9 cellular contexts compared by ENCODE assay signal in the genomic region with DNA sequence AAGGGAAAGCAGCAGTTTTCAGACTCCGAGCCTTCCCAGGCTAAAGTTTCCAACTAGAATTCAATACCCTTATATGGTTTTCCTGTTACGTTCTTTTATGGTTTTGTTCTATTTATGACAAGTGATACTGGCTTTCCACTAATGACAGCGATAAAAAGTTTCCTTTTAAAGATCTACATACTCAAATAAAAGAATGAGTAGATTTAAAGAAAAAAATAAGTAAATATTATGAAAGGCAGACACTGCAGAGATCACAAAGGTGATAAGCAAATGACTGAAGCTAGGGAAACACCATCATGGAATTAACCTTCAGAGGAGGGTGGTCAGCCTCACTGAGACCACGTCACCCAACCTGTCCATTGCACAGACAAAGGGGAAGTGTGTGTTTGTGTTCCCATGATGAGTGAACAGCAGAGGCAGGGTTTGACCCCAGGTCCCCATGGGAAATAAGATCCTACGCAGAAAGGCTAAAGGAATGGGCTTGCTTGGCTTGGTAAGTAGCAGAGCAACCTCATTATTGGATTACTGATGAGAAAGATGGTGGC. TPM values are rescaled to one million over a fixed set of nuclear protein-coding genes. Genes with fewer than 3 reads are reported as not detected.
DNase-seq lines count a peak whose midpoint lies in the region; ATAC-seq, FAIRE-seq and TF ChIP-seq lines count a peak whose summit lies in the region.
"Had no signal": no experiment of that assay in that cellular context is flagged by ENCODE, and none has a peak within 500 bp of the region (broad histone marks: within the 10 kb centered on the region; RNA-seq: fewer than 3 reads in every experiment).

No MANE protein-coding gene starts in this region.

- peaks cover 4% of the 10 kb centered on the region for H3K27me3 Mint-ChIP-seq in CD4-positive, CD25-positive, alpha-beta regulatory T cell
- H3K27me3 Mint-ChIP-seq in stimulated activated memory B cell treated with anti-CD40 and anti-IgM and Interleukin-4, amounts not matched to agents 10 μg/mL and 1 μg/mL and 100 μg/mL, for 72 hours, result no peaks in the 10 kb centered on the region

- H3K4me3 ChIP-seq in CD4-positive, CD25-positive, alpha-beta regulatory T cell (ENCODE audit: low read depth, low read length), result peak overlapping the region; percentile 98
- H3K4me3 ChIP-seq in endothelial cell of umbilical vein (replicated peaks in 1 of 3; ENCODE audit: insufficient read depth in 1 of 3, low read depth in 1 of 3, low read length in 3 of 3), result peak overlapping the region in 2 of 3 experiments; percentile 41 to 75
- H3K4me3 ChIP-seq: cardiac muscle cell had no signal

- no peaks in the 10 kb centered on the region for H3K9me1 ChIP-seq in endothelial cell of umbilical vein (replicated peaks; ENCODE audit: control insufficient read depth, extremely low read depth, insufficient read depth, low read length)

- peak in 1 of 3 donors; percentile 43 for DNase-seq in CD4-positive, CD25-positive, alpha-beta regulatory T cell
- DNase-seq in MV-4-11 (lab: John Stamatoyannopoulos, UW) (peak; percentile 32), endothelial cell of umbilical vein (ENCODE audit: low read depth, low spot score) (peak; percentile 87), COLO668 (lab: John Stamatoyannopoulos, UW; ENCODE audit: unreplicated experiment) (no peak), GM19240 (ENCODE audit: insufficient read length, low spot score) (no peak)

- peaks cover 85% of the 10 kb centered on the region for H3K4me1 ChIP-seq in CD4-positive, CD25-positive, alpha-beta regulatory T cell (ENCODE audit: control insufficient read depth, insufficient read depth, low read length, poor library complexity, severe bottlenecking)
- peaks cover 44% of the 10 kb centered on the region for H3K4me1 ChIP-seq in endothelial cell of umbilical vein (ENCODE audit: control insufficient read depth, extremely low read depth, insufficient read depth, low read length)

- H3K4me2 ChIP-seq in endothelial cell of umbilical vein (ENCODE audit: insufficient read depth, low read length), result peak overlapping the region; percentile 89

- no peak for TF ChIP-seq CTCF in endothelial cell of umbilical vein (IDR thresholded peaks at IDR 0.05; ENCODE audit: extremely low read depth in 1 of 2, insufficient read depth in 1 of 2, low read depth in 1 of 2, low read length in 2 of 2)

- CTCF ChIA-PET in endothelial cell of umbilical vein (lab: Charles Lee), result interaction anchor here (0.6 to 2.3 kb wide), 8 partner anchors 11 to 106 kb away, joined by 3 to 10 read pairs (median 3); no protein-coding TSS in a partner anchor

- dilution Hi-C loops in endothelial cell of umbilical vein (cut with MboI; ENCODE audit: extremely low pct_ligation_motif_present, low sequenced_read_pairs), result no loop called here

- intact Hi-C loops in endothelial cell of umbilical vein (cut with micrococcal nuclease), result no loop called here

- no peaks in the 10 kb centered on the region for H3K79me2 ChIP-seq in endothelial cell of umbilical vein (ENCODE audit: control insufficient read depth, insufficient read depth, low read length)

- H3K9me3 ChIP-seq in CD4-positive, CD25-positive, alpha-beta regulatory T cell (ENCODE audit: control insufficient read depth in 2 of 2, low read length in 2 of 2), result no peaks in the 10 kb centered on the region
- H3K9me3 ChIP-seq in endothelial cell of umbilical vein (replicated peaks; ENCODE audit: control insufficient read depth, insufficient read depth, low read length), result no peaks in the 10 kb centered on the region

- H3K4me3 Mint-ChIP-seq in CD4-positive, CD25-positive, alpha-beta regulatory T cell, result peak overlapping the region; percentile 87 to 98 (median 96)
- H3K4me3 Mint-ChIP-seq in stimulated activated memory B cell treated with anti-CD40 and anti-IgM and Interleukin-4, amounts not matched to agents 10 μg/mL and 1 μg/mL and 100 μg/mL, for 72 hours, result peak overlapping the region; percentile 39

- peaks cover 34% of the 10 kb centered on the region for H3K36me3 Mint-ChIP-seq in CD4-positive, CD25-positive, alpha-beta regulatory T cell
- H3K36me3 Mint-ChIP-seq in stimulated activated memory B cell treated with anti-CD40 and anti-IgM and Interleukin-4, amounts not matched to agents 10 μg/mL and 1 μg/mL and 100 μg/mL, for 72 hours, result no peaks in the 10 kb centered on the region

- peak overlapping the region; percentile 39 for H2AFZ ChIP-seq in endothelial cell of umbilical vein (ENCODE audit: low read depth, low read length)

- H4K20me1 ChIP-seq in endothelial cell of umbilical vein (replicated peaks; ENCODE audit: control insufficient read depth, extremely low read depth, insufficient read depth, low read length), result no peaks in the 10 kb centered on the region

- peak overlapping the region; percentile 96 to 98 (median 97) for H3K27ac Mint-ChIP-seq in CD4-positive, CD25-positive, alpha-beta regulatory T cell
- peak overlapping the region; percentile 92 for H3K27ac Mint-ChIP-seq in stimulated activated memory B cell treated with anti-CD40 and anti-IgM and Interleukin-4, amounts not matched to agents 10 μg/mL and 1 μg/mL and 100 μg/mL, for 72 hours

- no peak for TF ChIP-seq POLR2A in endothelial cell of umbilical vein (IDR thresholded peaks at IDR 0.05; ENCODE audit: low read depth, low read length)

- H3K27ac ChIP-seq in CD4-positive, CD25-positive, alpha-beta regulatory T cell (ENCODE audit: insufficient read depth, low read length, poor library complexity, severe bottlenecking), result peak overlapping the region; percentile 96
- peak overlapping the region; percentile 65 for H3K27ac ChIP-seq in endothelial cell of umbilical vein (ENCODE audit: insufficient read depth, low read depth, low read length)
- H3K27ac ChIP-seq: cardiac muscle cell had no signal

- peaks cover 39% of the 10 kb centered on the region for H3K36me3 ChIP-seq in CD4-positive, CD25-positive, alpha-beta regulatory T cell (ENCODE audit: control insufficient read depth, insufficient read depth, low read length)
- no peaks in the 10 kb centered on the region for H3K36me3 ChIP-seq in endothelial cell of umbilical vein (ENCODE audit: control insufficient read depth in 2 of 2, extremely low read depth in 1 of 2, insufficient read depth in 2 of 2, low read length in 2 of 2)
- H3K36me3 ChIP-seq: cardiac muscle cell had no signal

- H3K9ac ChIP-seq in endothelial cell of umbilical vein (replicated peaks; ENCODE audit: extremely low read depth, insufficient read depth, low read length), result peak overlapping the region; percentile 80

- no peaks in the 10 kb centered on the region for H3K9me3 Mint-ChIP-seq in CD4-positive, CD25-positive, alpha-beta regulatory T cell
- H3K9me3 Mint-ChIP-seq in stimulated activated memory B cell treated with anti-CD40 and anti-IgM and Interleukin-4, amounts not matched to agents 10 μg/mL and 1 μg/mL and 100 μg/mL, for 72 hours, result no peaks in the 10 kb centered on the region

- H3K27me3 ChIP-seq in CD4-positive, CD25-positive, alpha-beta regulatory T cell (ENCODE audit: control insufficient read depth, insufficient read depth, low read length), result no peaks in the 10 kb centered on the region
- H3K27me3 ChIP-seq in endothelial cell of umbilical vein (ENCODE audit: control insufficient read depth in 2 of 2, insufficient read depth in 2 of 2, low read length in 2 of 2), result no peaks in the 10 kb centered on the region

- no peak for ATAC-seq in CD4-positive, CD25-positive, alpha-beta regulatory T cell (ENCODE audit: low read depth in 2 of 2)
- ATAC-seq in GM21367 (IDR thresholded peaks at IDR 0.05; ENCODE audit: unreplicated experiment) (peak; percentile 8), HG02938 (IDR thresholded peaks at IDR 0.05; ENCODE audit: unreplicated experiment) (no peak)
- peak; percentile 69 for ATAC-seq in stimulated activated memory B cell treated with anti-CD40 and anti-IgM and Interleukin-4, amounts not matched to agents 10 μg/mL and 1 μg/mL and 100 μg/mL, for 72 hours

- POLR2A ChIA-PET in endothelial cell of umbilical vein (lab: Charles Lee), result interaction anchor here (0.6 to 1.0 kb wide), 2 partner anchors 11 to 82 kb away, joined by 3 read pairs; partner anchors contain the start of gene PSAP

- FAIRE-seq in endothelial cell of umbilical vein (lab: Jason Lieb, UNC), result peak; percentile 33

- peaks cover 5 to 79% (median 58%) of the 10 kb centered on the region in 4 donors for H3K4me1 Mint-ChIP-seq in CD4-positive, CD25-positive, alpha-beta regulatory T cell
- peaks cover 92% of the 10 kb centered on the region for H3K4me1 Mint-ChIP-seq in stimulated activated memory B cell treated with anti-CD40 and anti-IgM and Interleukin-4, amounts not matched to agents 10 μg/mL and 1 μg/mL and 100 μg/mL, for 72 hours

- TSS peak; percentile 47 for BruUV-seq in endothelial cell of umbilical vein (replicated peaks; lab: Mats Ljungman, UMichigan)

TF ChIP-seq in endothelial cell of umbilical vein, 7 proteins besides CTCF, POLR2A, EP300 and RAD21:
- TF ChIP-seq POLR2AphosphoS5 (IDR thresholded peaks at IDR 0.05; ENCODE audit: insufficient read depth, low read depth, low read length) (no peak), GATA2 (IDR thresholded peaks at IDR 0.05; ENCODE audit: insufficient read depth, insufficient read length, low read depth, low read length) (peak; percentile 83)

RNA-seq across cellular contexts. Expression of gene VSIR, which starts 4.0 kb away (rescaled TPM):
- 167 TPM for total RNA-seq in CD4-positive, CD25-positive, alpha-beta regulatory T cell
- polyA plus RNA-seq in CD4-positive, CD25-positive, alpha-beta regulatory T cell, result 100 to 1,000 TPM; 226 to 339 (median 294) TPM
- 4.9 and 5.1 TPM in 2 replicates for total RNA-seq in endothelial cell of umbilical vein
- 6.3 and 8.0 TPM in 2 replicates for polyA plus RNA-seq in endothelial cell of umbilical vein
- polyA plus RNA-seq in endothelial cell of umbilical vein (2011; cell fraction: cytosol; rRNA removed), result 4.9 and 5.5 TPM in 2 replicates
- polyA plus RNA-seq in endothelial cell of umbilical vein (2011; cell fraction: nucleus; rRNA removed), result 3.7 and 5.2 TPM in 2 replicates
- 5.5 and 6.3 TPM in 2 replicates for polyA plus RNA-seq in endothelial cell of umbilical vein (2012)
- 3.4 and 4.7 TPM in 2 replicates for polyA minus RNA-seq in endothelial cell of umbilical vein
- polyA minus RNA-seq in endothelial cell of umbilical vein (2011; cell fraction: cytosol; rRNA and poly(A)+ RNA removed), result 4.0 TPM
- 4.3 and 5.4 TPM in 2 replicates for polyA minus RNA-seq in endothelial cell of umbilical vein (2011; cell fraction: nucleus; rRNA and poly(A)+ RNA removed)

RNA-seq across cellular contexts. Expression of gene C10orf105, which starts 49.8 kb away (rescaled TPM):
- total RNA-seq in CD4-positive, CD25-positive, alpha-beta regulatory T cell, result 0.52 TPM
- under 1 TPM in 2 of 4 donors, not detected in 2; 0.05 to 0.20 TPM for polyA plus RNA-seq in CD4-positive, CD25-positive, alpha-beta regulatory T cell
- not detected in 2 replicates for total RNA-seq in endothelial cell of umbilical vein
- not detected in 2 replicates for polyA plus RNA-seq in endothelial cell of umbilical vein
- not detected in 2 replicates for polyA plus RNA-seq in endothelial cell of umbilical vein (2011; cell fraction: cytosol; rRNA removed)
- polyA plus RNA-seq in endothelial cell of umbilical vein (2011; cell fraction: nucleus; rRNA removed), result not detected in 2 replicates
- not detected in 2 replicates for polyA plus RNA-seq in endothelial cell of umbilical vein (2012)
- polyA minus RNA-seq in endothelial cell of umbilical vein, result not detected in 2 replicates
- polyA minus RNA-seq in endothelial cell of umbilical vein (2011; cell fraction: cytosol; rRNA and poly(A)+ RNA removed), result not detected
- polyA minus RNA-seq in endothelial cell of umbilical vein (2011; cell fraction: nucleus; rRNA and poly(A)+ RNA removed), result not detected in 2 replicates
- polyA plus RNA-seq: cardiac muscle cell had no signal

Comparison
In these comparisons a context has a peak if more than half of its experiments do, and no peak if none do; other contexts are left out.
1. ATAC-seq: peak in GM21367 (single experiment) and stimulated activated memory B cell treated with anti-CD40 and anti-IgM and Interleukin-4, amounts not matched to agents 10 μg/mL and 1 μg/mL and 100 μg/mL, for 72 hours (single experiment); none in CD4-positive, CD25-positive, alpha-beta regulatory T cell (0 of 2) and HG02938 (single experiment).
2. DNase-seq: peak in MV-4-11 (single experiment) and endothelial cell of umbilical vein (single experiment); none in COLO668 (single experiment) and GM19240 (single experiment).
3. RNA of gene VSIR, which starts 4.0 kb away (total RNA-seq): 167 TPM in CD4-positive, CD25-positive, alpha-beta regulatory T cell (single experiment); 4.9 to 5.1 TPM in endothelial cell of umbilical vein; every median in the first group is over 10 times any median in the second.